In the genomic region with DNA sequence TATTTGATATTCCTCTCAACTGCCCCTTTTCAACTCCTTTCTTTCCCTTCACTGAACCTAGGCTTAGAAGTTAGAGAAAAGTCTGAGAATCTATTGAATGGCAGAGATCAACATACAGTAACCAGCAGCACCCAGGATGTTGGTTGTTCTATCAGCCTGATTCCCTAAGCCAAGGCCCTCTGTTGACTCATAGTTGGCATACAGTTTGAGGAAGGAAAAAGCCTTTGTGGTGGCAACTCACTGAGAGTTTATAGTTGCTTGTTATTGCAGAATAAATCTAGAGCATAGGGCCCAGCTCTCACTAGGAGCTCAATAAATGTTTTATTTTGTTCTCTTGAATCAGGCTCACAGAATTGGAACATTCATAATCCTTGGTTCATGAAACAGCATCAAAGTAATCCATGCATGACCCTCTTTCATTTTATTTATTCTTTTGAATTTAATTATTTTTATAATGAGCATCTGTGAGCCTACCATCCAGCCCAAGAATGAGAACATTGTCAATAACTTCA, we compare ENCODE assay signal across 11 cellular contexts.
A peak's percentile ranks its signal among the peaks of the same experiment; 100 is the strongest.
DNase-seq lines count a peak whose midpoint lies in the region; ATAC-seq and TF ChIP-seq lines count a peak whose summit lies in the region.
"Had no signal": no experiment of that assay in that cellular context is flagged by ENCODE, and none has a peak within 500 bp of the region (broad histone marks: within the 10 kb centered on the region; RNA-seq: fewer than 3 reads in every experiment).

No MANE protein-coding gene starts in this region.

- H3F3A ChIP-seq in GM23248 (ENCODE audit: insufficient read depth): no peaks in the 10 kb centered on the region
- no peaks in the 10 kb centered on the region for H3F3A ChIP-seq in neural cell (ENCODE audit: insufficient read depth, low read length, poor library complexity, severe bottlenecking)

- no peak overlapping the region for H2AFZ ChIP-seq in GM23248
- H2AFZ ChIP-seq in neural cell (ENCODE audit: low read depth, low read length): no peak overlapping the region

- H3K27me3 Mint-ChIP-seq in naive thymus-derived CD8-positive, alpha-beta T cell: peaks cover 0 to 10% (median 2%) of the 10 kb centered on the region in 5 donors
- H3K27me3 Mint-ChIP-seq in activated naive CD4-positive, alpha-beta T cell treated with anti-CD3 and anti-CD28 coated beads, Interleukin-2, amount 10 ng/mL, durations not matched to agents 7 days and 5 days: no peaks in the 10 kb centered on the region

- no peak for TF ChIP-seq RAD21 in neural cell (conservative IDR thresholded peaks at IDR 0.05)

- CTCF ChIA-PET in activated naive CD4-positive, alpha-beta T cell treated with anti-CD3 and anti-CD28 coated beads, Interleukin-2, amount 10 ng/mL, durations not matched to agents 7 days and 5 days (lab: Charles Lee): no interaction called here

- peaks cover 0 to 9% (median 0%) of the 10 kb centered on the region in 4 donors for H3K4me1 Mint-ChIP-seq in naive thymus-derived CD8-positive, alpha-beta T cell
- H3K4me1 Mint-ChIP-seq in activated naive CD4-positive, alpha-beta T cell treated with anti-CD3 and anti-CD28 coated beads, Interleukin-2, amount 10 ng/mL, durations not matched to agents 7 days and 5 days: no peaks in the 10 kb centered on the region

- H3K4me2 ChIP-seq in GM23248 (ENCODE audit: unreplicated experiment) (no peak overlapping the region), neural cell (ENCODE audit: low read length) (no peak overlapping the region)

- H3K27me3 ChIP-seq in GM23248 (replicated peaks; ENCODE audit: insufficient read depth) (no peaks in the 10 kb centered on the region), colonic mucosa (no peaks in the 10 kb centered on the region), neural cell (ENCODE audit: insufficient read depth, low read depth, low read length) (no peaks in the 10 kb centered on the region)
- H3K27me3 ChIP-seq: thyroid gland had no signal

- no peaks in the 10 kb centered on the region for H3K9me3 ChIP-seq in GM23248 (ENCODE audit: low read depth)
- H3K9me3 ChIP-seq in colonic mucosa: no peaks in the 10 kb centered on the region
- no peaks in the 10 kb centered on the region for H3K9me3 ChIP-seq in neural cell (ENCODE audit: low read length)
- H3K9me3 ChIP-seq: thyroid gland had no signal

- H3K9ac ChIP-seq in GM23248: no peak overlapping the region
- no peak overlapping the region for H3K9ac ChIP-seq in colonic mucosa (ENCODE audit: low read depth in 2 of 2, low read length in 2 of 2)
- no peak overlapping the region for H3K9ac ChIP-seq in neural cell (ENCODE audit: low read length)

- TF ChIP-seq EP300 in neural cell (conservative IDR thresholded peaks at IDR 0.05; ENCODE audit: poor library complexity, severe bottlenecking): no peak

- intact Hi-C loops in colonic mucosa (cut with DNase I): no loop called here

- no peak for ATAC-seq in naive thymus-derived CD8-positive, alpha-beta T cell

- H3K4me1 ChIP-seq in GM23248 (ENCODE audit: insufficient read depth): 0 out of 2 replicates have a peak, but pooled peaks cover 6% of the 10 kb centered on the region
- H3K4me1 ChIP-seq in colonic mucosa: no peaks in the 10 kb centered on the region

- H3K27ac Mint-ChIP-seq in naive thymus-derived CD8-positive, alpha-beta T cell: no peak overlapping the region
- H3K27ac Mint-ChIP-seq in activated naive CD4-positive, alpha-beta T cell treated with anti-CD3 and anti-CD28 coated beads, Interleukin-2, amount 10 ng/mL, durations not matched to agents 7 days and 5 days: no peak overlapping the region

- H3K9me3 Mint-ChIP-seq in naive thymus-derived CD8-positive, alpha-beta T cell: peaks cover 0 to 3% (median 0%) of the 10 kb centered on the region in 9 donors
- H3K9me3 Mint-ChIP-seq in activated naive CD4-positive, alpha-beta T cell treated with anti-CD3 and anti-CD28 coated beads, Interleukin-2, amount 10 ng/mL, durations not matched to agents 7 days and 5 days: no peaks in the 10 kb centered on the region

- H3K36me3 ChIP-seq in GM23248 (ENCODE audit: low read depth): no peaks in the 10 kb centered on the region
- no peaks in the 10 kb centered on the region for H3K36me3 ChIP-seq in colonic mucosa
- H3K36me3 ChIP-seq in neural cell (ENCODE audit: insufficient read depth, low read length): no peaks in the 10 kb centered on the region
- H3K36me3 ChIP-seq: thyroid gland had no signal

- H3K9me2 ChIP-seq in GM23248 (ENCODE audit: insufficient read depth) (no peaks in the 10 kb centered on the region), neural cell (ENCODE audit: insufficient read depth, low read length) (no peaks in the 10 kb centered on the region)

- no peak overlapping the region for H3K4me3 Mint-ChIP-seq in naive thymus-derived CD8-positive, alpha-beta T cell
- no peak overlapping the region for H3K4me3 Mint-ChIP-seq in activated naive CD4-positive, alpha-beta T cell treated with anti-CD3 and anti-CD28 coated beads, Interleukin-2, amount 10 ng/mL, durations not matched to agents 7 days and 5 days

- POLR2A ChIA-PET in naive thymus-derived CD8-positive, alpha-beta T cell (lab: Charles Lee): no interaction called here

- H3K36me3 Mint-ChIP-seq in naive thymus-derived CD8-positive, alpha-beta T cell: no peaks in the 10 kb centered on the region
- no peaks in the 10 kb centered on the region for H3K36me3 Mint-ChIP-seq in activated naive CD4-positive, alpha-beta T cell treated with anti-CD3 and anti-CD28 coated beads, Interleukin-2, amount 10 ng/mL, durations not matched to agents 7 days and 5 days

- in situ Hi-C loops in GM23248 (cut with MboI): no loop called here

- DNase-seq in GM23248 (peak; percentile 65), NCI-H748 treated with DMSO at 0.1 percent for 48 hours (lab: John Stamatoyannopoulos, UW) (peak; percentile 91), colonic mucosa (peak; percentile 70), NCI-H526 treated with DMSO at 0.1 percent for 48 hours (lab: John Stamatoyannopoulos, UW) (no peak)
- DNase-seq in stimulated activated CD4-positive, alpha-beta T cell treated with anti-CD3 and anti-CD28 coated beads, Interleukin-2, amount 100 ng/mL, for 48 hours: no peak
- DNase-seq in naive thymus-derived CD8-positive, alpha-beta T cell: no peak
- DNase-seq in activated naive CD4-positive, alpha-beta T cell treated with anti-CD3 and anti-CD28 coated beads, Interleukin-2, amount 10 ng/mL, durations not matched to agents 7 days and 5 days: no peak
- DNase-seq: activated CD4-positive, alpha-beta T cell treated with anti-CD3 and anti-CD28 coated beads, Interleukin-2, amount 50 U/mL, for 4 hours; stimulated activated CD4-positive, alpha-beta T cell treated with anti-CD3 and anti-CD28 coated beads, Interleukin-12 subunit alpha, Interleukin-12 subunit beta, amount 100 ng/mL, for 4 hours; thyroid gland had no signal

- no peak overlapping the region for H3K27ac ChIP-seq in GM23248
- peak overlapping the region; percentile 56 for H3K27ac ChIP-seq in colonic mucosa
- peak overlapping the region; percentile 90 for H3K27ac ChIP-seq in neural cell (ENCODE audit: low read length)
- H3K27ac ChIP-seq: thyroid gland had no signal

- no peak for TF ChIP-seq CTCF in colonic mucosa (IDR thresholded peaks at IDR 0.05)
- TF ChIP-seq CTCF in neural cell (IDR thresholded peaks at IDR 0.05; ENCODE audit: poor library complexity, severe bottlenecking): no peak

- H4K20me1 ChIP-seq in GM23248 (ENCODE audit: insufficient read depth) (no peaks in the 10 kb centered on the region), neural cell (ENCODE audit: insufficient read depth) (no peaks in the 10 kb centered on the region)

- H3K4me3 ChIP-seq in GM23248 (no peak overlapping the region), colonic mucosa (no peak overlapping the region), neural cell (ENCODE audit: low read length) (no peak overlapping the region)
- H3K4me3 ChIP-seq: thyroid gland had no signal

- H3K79me2 ChIP-seq in GM23248 (ENCODE audit: insufficient read depth) (no peaks in the 10 kb centered on the region), neural cell (replicated peaks; ENCODE audit: insufficient read depth, low read length) (no peaks in the 10 kb centered on the region)

TF ChIP-seq in neural cell, 6 proteins besides CTCF, POLR2A, EP300 and RAD21:
- TF ChIP-seq, protein P1, sequence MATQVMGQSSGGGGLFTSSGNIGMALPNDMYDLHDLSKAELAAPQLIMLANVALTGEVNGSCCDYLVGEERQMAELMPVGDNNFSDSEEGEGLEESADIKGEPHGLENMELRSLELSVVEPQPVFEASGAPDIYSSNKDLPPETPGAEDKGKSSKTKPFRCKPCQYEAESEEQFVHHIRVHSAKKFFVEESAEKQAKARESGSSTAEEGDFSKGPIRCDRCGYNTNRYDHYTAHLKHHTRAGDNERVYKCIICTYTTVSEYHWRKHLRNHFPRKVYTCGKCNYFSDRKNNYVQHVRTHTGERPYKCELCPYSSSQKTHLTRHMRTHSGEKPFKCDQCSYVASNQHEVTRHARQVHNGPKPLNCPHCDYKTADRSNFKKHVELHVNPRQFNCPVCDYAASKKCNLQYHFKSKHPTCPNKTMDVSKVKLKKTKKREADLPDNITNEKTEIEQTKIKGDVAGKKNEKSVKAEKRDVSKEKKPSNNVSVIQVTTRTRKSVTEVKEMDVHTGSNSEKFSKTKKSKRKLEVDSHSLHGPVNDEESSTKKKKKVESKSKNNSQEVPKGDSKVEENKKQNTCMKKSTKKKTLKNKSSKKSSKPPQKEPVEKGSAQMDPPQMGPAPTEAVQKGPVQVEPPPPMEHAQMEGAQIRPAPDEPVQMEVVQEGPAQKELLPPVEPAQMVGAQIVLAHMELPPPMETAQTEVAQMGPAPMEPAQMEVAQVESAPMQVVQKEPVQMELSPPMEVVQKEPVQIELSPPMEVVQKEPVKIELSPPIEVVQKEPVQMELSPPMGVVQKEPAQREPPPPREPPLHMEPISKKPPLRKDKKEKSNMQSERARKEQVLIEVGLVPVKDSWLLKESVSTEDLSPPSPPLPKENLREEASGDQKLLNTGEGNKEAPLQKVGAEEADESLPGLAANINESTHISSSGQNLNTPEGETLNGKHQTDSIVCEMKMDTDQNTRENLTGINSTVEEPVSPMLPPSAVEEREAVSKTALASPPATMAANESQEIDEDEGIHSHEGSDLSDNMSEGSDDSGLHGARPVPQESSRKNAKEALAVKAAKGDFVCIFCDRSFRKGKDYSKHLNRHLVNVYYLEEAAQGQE (IDR thresholded peaks at IDR 0.05; ENCODE audit: borderline replicate concordance): no peak
- TF ChIP-seq SMC3 (conservative IDR thresholded peaks at IDR 0.05; ENCODE audit: poor library complexity): no peak
- TF ChIP-seq MXI1 (conservative IDR thresholded peaks at IDR 0.05; ENCODE audit: poor library complexity, severe bottlenecking): no peak
- TF ChIP-seq TAF1 (IDR thresholded peaks at IDR 0.05; ENCODE audit: low read depth): no peak
- TF ChIP-seq EZH2 (IDR thresholded peaks at IDR 0.05; ENCODE audit: borderline replicate concordance, insufficient read depth, low read length, poor library complexity, severe bottlenecking): no peak
- TF ChIP-seq POLR2AphosphoS5 (IDR thresholded peaks at IDR 0.05): no peak

Comparison
In these comparisons a context has a peak if more than half of its experiments do, and no peak if none do; other contexts are left out.
1. DNase-seq: peak in GM23248 (single experiment), NCI-H748 treated with DMSO at 0.1 percent for 48 hours (single experiment) and colonic mucosa (single experiment); none in stimulated activated CD4-positive, alpha-beta T cell treated with anti-CD3 and anti-CD28 coated beads, Interleukin-2, amount 100 ng/mL, for 48 hours (0 of 2), NCI-H526 treated with DMSO at 0.1 percent for 48 hours (single experiment), naive thymus-derived CD8-positive, alpha-beta T cell (0 of 10) and activated naive CD4-positive, alpha-beta T cell treated with anti-CD3 and anti-CD28 coated beads, Interleukin-2, amount 10 ng/mL, durations not matched to agents 7 days and 5 days (single experiment).